In the genomic region with DNA sequence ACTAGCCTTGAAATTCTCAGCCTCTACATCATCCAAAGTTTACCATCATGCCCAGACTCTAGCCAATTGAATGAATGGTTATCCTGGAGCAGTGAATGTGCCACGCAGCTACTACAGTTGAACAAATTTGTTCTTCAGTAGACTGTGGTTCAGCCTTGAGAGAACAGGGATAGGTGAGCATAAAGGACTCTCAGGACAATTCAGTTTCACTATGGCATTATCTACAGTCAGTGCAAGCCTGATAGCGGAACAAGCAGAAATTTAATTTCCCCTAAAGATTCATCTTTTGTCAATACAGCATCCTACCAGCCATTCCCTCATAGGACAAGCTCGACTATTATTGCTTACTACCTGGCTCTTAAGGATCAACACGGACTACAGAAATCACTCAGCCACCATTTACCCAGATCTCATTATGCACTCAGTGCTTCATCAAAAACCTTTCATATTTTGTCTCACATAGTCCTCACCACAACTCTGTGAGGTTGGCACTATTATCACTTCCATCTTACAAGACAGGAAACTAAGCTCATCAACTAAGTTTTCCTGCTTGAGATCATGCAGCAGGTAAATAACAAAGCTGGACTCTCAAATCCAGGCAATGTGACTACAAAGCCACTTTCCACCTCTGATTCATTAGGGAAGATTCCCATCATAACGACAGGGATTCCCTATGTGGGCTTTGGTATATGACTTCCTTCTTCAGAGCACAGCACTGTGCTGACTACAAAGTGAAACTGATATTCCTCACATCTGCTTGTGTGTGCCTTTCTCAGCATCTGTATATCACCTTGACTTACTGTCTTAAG, we compare ENCODE assay signal across 9 cellular contexts.
DNase-seq lines count a peak whose midpoint lies in the region; ATAC-seq lines count a peak whose summit lies in the region.
"Had no signal": no experiment of that assay in that cellular context is flagged by ENCODE, and none has a peak within 500 bp of the region (broad histone marks: within the 10 kb centered on the region; RNA-seq: fewer than 3 reads in every experiment).

No MANE protein-coding gene starts in this region.

- no peaks in the 10 kb centered on the region for H3K36me3 ChIP-seq in H7 (replicated peaks; ENCODE audit: control insufficient read depth, insufficient read depth, low read length)

- peaks cover 4% of the 10 kb centered on the region for H3K36me3 Mint-ChIP-seq in T-cell

- H3K9me3 Mint-ChIP-seq in T-cell = peaks cover 0 to 4% (median 3%) of the 10 kb centered on the region in 3 donors
- peaks cover 5 to 8% of the 10 kb centered on the region in 2 donors for H3K9me3 Mint-ChIP-seq in stimulated activated naive CD8-positive, alpha-beta T cell treated with anti-CD3 and anti-CD28 coated beads, Interleukin-15, amount 100 ng/mL, for 72 hours

- H3K27ac Mint-ChIP-seq in T-cell = peak overlapping the region; percentile 93 to 96
- peak overlapping the region; percentile 72 to 88 for H3K27ac Mint-ChIP-seq in stimulated activated naive CD8-positive, alpha-beta T cell treated with anti-CD3 and anti-CD28 coated beads, Interleukin-15, amount 100 ng/mL, for 72 hours
- H3K27ac Mint-ChIP-seq: HFFc6 had no signal

- H3K27me3 Mint-ChIP-seq in T-cell = no peaks in the 10 kb centered on the region
- no peaks in the 10 kb centered on the region for H3K27me3 Mint-ChIP-seq in stimulated activated naive CD8-positive, alpha-beta T cell treated with anti-CD3 and anti-CD28 coated beads, Interleukin-15, amount 100 ng/mL, for 72 hours

- H3K4me1 Mint-ChIP-seq in T-cell = peaks cover 39 to 44% (median 42%) of the 10 kb centered on the region in 3 donors
- H3K4me1 Mint-ChIP-seq in stimulated activated naive CD8-positive, alpha-beta T cell treated with anti-CD3 and anti-CD28 coated beads, Interleukin-15, amount 100 ng/mL, for 72 hours = peaks cover 23% of the 10 kb centered on the region

- H3K4me3 ChIP-seq in H7 (ENCODE audit: insufficient read depth, low read depth, low read length) = no peak overlapping the region

- ATAC-seq in HG02870 (IDR thresholded peaks at IDR 0.05; ENCODE audit: unreplicated experiment) (peak; percentile 82), T-cell (replicated peaks in 1 of 4) (peak; percentile 89 to 95 (median 91))
- ATAC-seq in stimulated activated naive CD8-positive, alpha-beta T cell treated with anti-CD3 and anti-CD28 coated beads, Interleukin-15, amount 100 ng/mL, for 72 hours = peak; percentile 88

- CTCF ChIA-PET in T-cell (lab: Charles Lee) = interaction anchor here in 1 of 2 donors (0.6 kb wide), 2 partner anchors 179 to 418 kb away, joined by 3 read pairs; no protein-coding TSS in a partner anchor

- DNase-seq in stimulated activated CD4-positive, alpha-beta T cell treated with anti-CD3 and anti-CD28 coated beads, Interleukin-15, amount 100 ng/mL, for 24 hours = peak; percentile 8
- no peak for DNase-seq in stimulated activated CD4-positive, alpha-beta T cell treated with anti-CD3 and anti-CD28 coated beads, Interleukin-1b, Interleukin-23, amount 100 ng/mL, for 48 hours
- DNase-seq in T-cell (peak in 12 of 34 experiments; percentile 1 to 29 (median 8)), RKO (ENCODE audit: low spot score) (no peak), iPS-NIHi7 (ENCODE audit: extremely low spot score) (no peak), H7 (no peak)
- DNase-seq in stimulated activated naive CD8-positive, alpha-beta T cell treated with anti-CD3 and anti-CD28 coated beads, Interleukin-15, amount 100 ng/mL, for 72 hours = peak; percentile 9 to 12
- DNase-seq: HFFc6 had no signal

- H3K4me3 Mint-ChIP-seq in T-cell = peak overlapping the region; percentile 64 to 76 (median 71)
- peak overlapping the region; percentile 61 to 62 for H3K4me3 Mint-ChIP-seq in stimulated activated naive CD8-positive, alpha-beta T cell treated with anti-CD3 and anti-CD28 coated beads, Interleukin-15, amount 100 ng/mL, for 72 hours
- H3K4me3 Mint-ChIP-seq: HFFc6 had no signal

- no peaks in the 10 kb centered on the region; the same call in 1 of the 2 replicates for H3K27me3 ChIP-seq in H7 (ENCODE audit: control insufficient read depth, insufficient read depth, low read length)

- POLR2A ChIA-PET in T-cell (lab: Charles Lee) = interaction anchor here in 1 of 2 donors (0.5 to 0.6 kb wide), 2 partner anchors 12 to 135 kb away, joined by 3 to 5 read pairs; no protein-coding TSS in a partner anchor

Comparison
In these comparisons a context has a peak if more than half of its experiments do, and no peak if none do; other contexts are left out.
1. DNase-seq: peak in stimulated activated CD4-positive, alpha-beta T cell treated with anti-CD3 and anti-CD28 coated beads, Interleukin-15, amount 100 ng/mL, for 24 hours (single experiment) and stimulated activated naive CD8-positive, alpha-beta T cell treated with anti-CD3 and anti-CD28 coated beads, Interleukin-15, amount 100 ng/mL, for 72 hours (2 of 2); none in stimulated activated CD4-positive, alpha-beta T cell treated with anti-CD3 and anti-CD28 coated beads, Interleukin-1b, Interleukin-23, amount 100 ng/mL, for 48 hours (single experiment), RKO (single experiment), iPS-NIHi7 (single experiment) and H7 (single experiment).
2. Peak in every context shown above with its lines, with median percentiles within 50 percentile points of each other: ATAC-seq.